ENCODE assay signal across 20 cellular contexts in the genomic region with DNA sequence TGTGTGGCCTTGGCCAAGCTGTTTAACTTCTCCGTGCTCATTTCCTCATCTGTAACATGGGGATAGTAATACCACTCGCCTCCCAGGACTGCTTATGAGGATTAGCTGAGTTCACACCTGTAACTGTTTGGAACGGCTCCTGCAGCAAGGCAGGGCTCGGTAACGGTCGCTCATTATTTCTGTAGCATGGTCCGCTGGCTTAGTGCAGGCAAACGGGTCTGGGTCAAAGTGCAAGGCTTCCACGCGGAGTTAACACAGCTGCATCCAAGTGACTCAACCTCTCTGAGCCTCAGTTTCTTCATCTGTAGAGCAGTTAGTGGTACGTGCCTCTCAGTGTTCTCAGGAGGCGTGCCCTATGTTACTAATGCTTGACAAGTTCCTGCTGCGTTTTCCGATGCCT.
DNase-seq lines count a peak whose midpoint lies in the region; ATAC-seq, FAIRE-seq and TF ChIP-seq lines count a peak whose summit lies in the region.
"Had no signal": no experiment of that assay in that cellular context is flagged by ENCODE, and none has a peak within 500 bp of the region (broad histone marks: within the 10 kb centered on the region; RNA-seq: fewer than 3 reads in every experiment).

No MANE protein-coding gene starts in this region.

- H2BK20ac ChIP-seq in H1 (ENCODE audit: low read length): no peak overlapping the region

- H3K14ac ChIP-seq in H1 (ENCODE audit: insufficient read length): no peak overlapping the region

- H4K8ac ChIP-seq in H1 (ENCODE audit: extremely low read depth, insufficient read depth, low read length): no peak overlapping the region

- H2BK12ac ChIP-seq in H1 (ENCODE audit: low read depth, low read length): no peak overlapping the region

- no peak overlapping the region for H3K9ac ChIP-seq in H1 (replicated peaks in 1 of 4; ENCODE audit: extremely low read depth in 1 of 4, low read depth in 3 of 4, low read length in 3 of 4)
- H3K9ac ChIP-seq in neural progenitor cell: no peak overlapping the region
- H3K9ac ChIP-seq: BLaER1 had no signal

- no peak overlapping the region for H3K18ac ChIP-seq in H1 (ENCODE audit: extremely low read depth, low read length)

- no peak for ATAC-seq in upper lobe of right lung
- ATAC-seq: GM12878 had no signal

- H2BK120ac ChIP-seq in H1 (replicated peaks; ENCODE audit: low read depth, low read length): no peak overlapping the region

- H3K27ac Mint-ChIP-seq in activated naive CD8-positive, alpha-beta T cell: peak overlapping the region; percentile 59
- no peak overlapping the region for H3K27ac Mint-ChIP-seq in activated naive CD8-positive, alpha-beta T cell treated with anti-CD3 and anti-CD28 coated beads for 36 hours
- H3K27ac Mint-ChIP-seq in neural progenitor cell: peak overlapping the region; percentile 22
- H3K27ac Mint-ChIP-seq: IgD-negative memory B cell had no signal

- no peak overlapping the region for H2BK15ac ChIP-seq in H1 (ENCODE audit: low read length)

- POLR2A ChIA-PET in H1 (lab: Charles Lee; ENCODE audit: partially characterized antibody): no interaction called here

- DNase-seq in activated naive CD8-positive, alpha-beta T cell treated with anti-CD3 and anti-CD28 coated beads for 36 hours: no peak
- no peak for DNase-seq in H1 (ENCODE audit: low read depth in 1 of 2, low spot score in 2 of 2)
- no peak for DNase-seq in neural progenitor cell (ENCODE audit: low spot score)
- DNase-seq in upper lobe of right lung: peak; percentile 23
- DNase-seq in NCI-H510A (lab: John Stamatoyannopoulos, UW): no peak
- DNase-seq in RKO (ENCODE audit: low spot score): no peak
- no peak for DNase-seq in stimulated activated CD4-positive, alpha-beta T cell treated with anti-CD3 and anti-CD28 coated beads, Interleukin-2, amount 100 ng/mL, for 48 hours
- DNase-seq: CD4-positive, alpha-beta memory T cell; DMS79 treated with DMSO at 0.1 percent for 48 hours; GF-D8; HCEC 1CT had no signal

- FAIRE-seq in H1 (lab: Jason Lieb, UNC): no peak
- FAIRE-seq: A549, GM12878, H54 had no signal

- no peaks in the 10 kb centered on the region for H3K27me3 Mint-ChIP-seq in activated naive CD8-positive, alpha-beta T cell
- H3K27me3 Mint-ChIP-seq in activated naive CD8-positive, alpha-beta T cell treated with anti-CD3 and anti-CD28 coated beads for 36 hours: no peaks in the 10 kb centered on the region
- peaks cover 5% of the 10 kb centered on the region for H3K27me3 Mint-ChIP-seq in neural progenitor cell (ENCODE audit: insufficient read depth, low read depth)
- H3K27me3 Mint-ChIP-seq: CD4-positive, alpha-beta memory T cell had no signal

- H3K27ac ChIP-seq in H1 (ENCODE audit: low read depth, low read length): no peak overlapping the region
- H3K27ac ChIP-seq in neural progenitor cell: no peak overlapping the region
- H3K27ac ChIP-seq in upper lobe of right lung: no peak overlapping the region
- H3K27ac ChIP-seq: 22Rv1, A549, BLaER1, HL-60 had no signal

- intact Hi-C loops in upper lobe of right lung (cut with DNase I): no loop called here

- H2AFZ ChIP-seq in H1 (ENCODE audit: low read length) (0 out of 2 replicates have a peak overlapping the region, but pooled peaks have one; percentile 23), neural progenitor cell (replicated peaks) (no peak overlapping the region)

- no peak overlapping the region for H2AK5ac ChIP-seq in H1 (ENCODE audit: low read depth, low read length)

- H3K4me3 ChIP-seq in H1 (ENCODE audit: extremely low read depth in 1 of 4, insufficient read depth in 2 of 4, low read depth in 3 of 4, low read length in 4 of 4): no peak overlapping the region
- no peak overlapping the region for H3K4me3 ChIP-seq in neural progenitor cell
- H3K4me3 ChIP-seq in upper lobe of right lung: no peak overlapping the region
- H3K4me3 ChIP-seq: A549, BLaER1, GM12878 had no signal

- H3K23me2 ChIP-seq in H1 (ENCODE audit: low read depth, low read length): no peaks in the 10 kb centered on the region

- TF ChIP-seq EP300 in H1 (IDR thresholded peaks at IDR 0.05; ENCODE audit: borderline replicate concordance in 1 of 2, low read depth in 2 of 2, low read length in 2 of 2): no peak

- H3K27me3 ChIP-seq in H1 (replicated peaks in 1 of 4; ENCODE audit: control insufficient read depth in 3 of 4, extremely low read depth in 1 of 4, insufficient read depth in 3 of 4, low read length in 3 of 4): no peaks in the 10 kb centered on the region
- no peaks in the 10 kb centered on the region for H3K27me3 ChIP-seq in neural progenitor cell
- H3K27me3 ChIP-seq in upper lobe of right lung: no peaks in the 10 kb centered on the region
- H3K27me3 ChIP-seq: BLaER1 had no signal

- no peak overlapping the region for H3K56ac ChIP-seq in H1 (replicated peaks; ENCODE audit: insufficient read length, low read depth, low read length)

- no peaks in the 10 kb centered on the region for H3K79me2 ChIP-seq in H1 (ENCODE audit: control insufficient read depth in 1 of 2, insufficient read depth in 2 of 2, low read length in 2 of 2)
- no peaks in the 10 kb centered on the region for H3K79me2 ChIP-seq in neural progenitor cell (ENCODE audit: low read depth)

- TF ChIP-seq POLR2A in H1 (IDR thresholded peaks at IDR 0.05; ENCODE audit: control extremely low read depth in 1 of 2, low read depth in 2 of 2, low read length in 2 of 2): no peak

- no peak overlapping the region for H2BK5ac ChIP-seq in H1 (ENCODE audit: low read depth, low read length)

- TF ChIP-seq RAD21 in H1 (IDR thresholded peaks at IDR 0.05 in 1 of 2, conservative IDR thresholded peaks at IDR 0.05 in 1 of 2; ENCODE audit: low read depth in 2 of 2, low read length in 2 of 2): no peak

- H3K4me1 Mint-ChIP-seq in activated naive CD8-positive, alpha-beta T cell (ENCODE audit: low read depth): no peaks in the 10 kb centered on the region
- H3K4me1 Mint-ChIP-seq in activated naive CD8-positive, alpha-beta T cell treated with anti-CD3 and anti-CD28 coated beads for 36 hours: no peaks in the 10 kb centered on the region
- H3K4me1 Mint-ChIP-seq in neural progenitor cell: peaks cover 35% of the 10 kb centered on the region

- H4K5ac ChIP-seq in H1 (ENCODE audit: insufficient read length, low read depth, low read length): no peak overlapping the region

- H3K79me1 ChIP-seq in H1 (ENCODE audit: low read depth, low read length): no peaks in the 10 kb centered on the region

- no peak overlapping the region for H4K91ac ChIP-seq in H1 (replicated peaks; ENCODE audit: insufficient read length, low read length)

- H3F3A ChIP-seq in neural progenitor cell (ENCODE audit: low read depth): no peaks in the 10 kb centered on the region

- no peak overlapping the region for H3K4me2 ChIP-seq in H1 (ENCODE audit: insufficient read depth in 1 of 2, low read depth in 2 of 2, low read length in 2 of 2)
- no peak overlapping the region for H3K4me2 ChIP-seq in neural progenitor cell
- H3K4me2 ChIP-seq: A549, BLaER1 had no signal

- H3K9me3 ChIP-seq in H1 (ENCODE audit: insufficient read depth in 2 of 2, low read depth in 1 of 2, low read length in 1 of 2) (no peaks in the 10 kb centered on the region), neural progenitor cell (ENCODE audit: low read depth) (no peaks in the 10 kb centered on the region), upper lobe of right lung (no peaks in the 10 kb centered on the region)
- H3K9me3 ChIP-seq: A549, BLaER1 had no signal

- CTCF ChIA-PET in H1 (lab: Charles Lee; ENCODE audit: partially characterized antibody): interaction anchor here (1.0 to 1.5 kb wide), 3 partner anchors 10 to 75 kb away, joined by 3 to 4 read pairs (median 3); no protein-coding TSS in a partner anchor

- H3K23ac ChIP-seq in H1 (ENCODE audit: insufficient read length): no peak overlapping the region

- H3K36me3 ChIP-seq in H1 (ENCODE audit: control insufficient read depth in 2 of 4, insufficient read depth in 4 of 4, low read length in 3 of 4): no peaks in the 10 kb centered on the region
- no peaks in the 10 kb centered on the region for H3K36me3 ChIP-seq in neural progenitor cell
- H3K36me3 ChIP-seq in upper lobe of right lung: no peaks in the 10 kb centered on the region
- H3K36me3 ChIP-seq: BLaER1 had no signal

- no peaks in the 10 kb centered on the region for H3K9me3 Mint-ChIP-seq in activated naive CD8-positive, alpha-beta T cell (ENCODE audit: low read depth)
- no peaks in the 10 kb centered on the region for H3K9me3 Mint-ChIP-seq in activated naive CD8-positive, alpha-beta T cell treated with anti-CD3 and anti-CD28 coated beads for 36 hours
- H3K9me3 Mint-ChIP-seq in neural progenitor cell: no peaks in the 10 kb centered on the region
- H3K9me3 Mint-ChIP-seq: CD4-positive, alpha-beta memory T cell; IgD-negative memory B cell had no signal

- H3K4me3 Mint-ChIP-seq in activated naive CD8-positive, alpha-beta T cell: no peak overlapping the region
- H3K4me3 Mint-ChIP-seq in activated naive CD8-positive, alpha-beta T cell treated with anti-CD3 and anti-CD28 coated beads for 36 hours: no peak overlapping the region
- H3K4me3 Mint-ChIP-seq in neural progenitor cell: no peak overlapping the region
- H3K4me3 Mint-ChIP-seq: CD14-positive monocyte; CD4-positive, alpha-beta memory T cell; IgD-negative memory B cell had no signal

- H3K4me1 ChIP-seq in H1 (replicated peaks in 1 of 4; ENCODE audit: control insufficient read depth in 3 of 4, insufficient read depth in 4 of 4, low read length in 3 of 4): peaks cover 0 to 3% (median 0%) of the 10 kb centered on the region in 4 experiments; a peak in 1 of 7 replicates
- H3K4me1 ChIP-seq in neural progenitor cell: no peaks in the 10 kb centered on the region
- no peaks in the 10 kb centered on the region for H3K4me1 ChIP-seq in upper lobe of right lung
- H3K4me1 ChIP-seq: A549 had no signal

- no peaks in the 10 kb centered on the region for H4K20me1 ChIP-seq in H1 (replicated peaks in 1 of 2; ENCODE audit: control insufficient read depth in 1 of 2, insufficient read depth in 2 of 2, low read length in 2 of 2)
- H4K20me1 ChIP-seq in neural progenitor cell (ENCODE audit: low read depth): no peaks in the 10 kb centered on the region
- H4K20me1 ChIP-seq: BLaER1 had no signal

- 87% methylated on average over 14 of the region's 14 CpGs; no CpG with 5 or more reads in 1 of the 2 experiments for WGBS in H1 (ENCODE audit: extremely low coverage in 1 of 2, insufficient coverage in 1 of 2, insufficient read length in 1 of 2, insufficient replicate concordance in 2 of 2, low coverage in 1 of 2, low lambda C conversion rate in 2 of 2, missing lambda C conversion rate in 1 of 2), 2 experiments

- TF ChIP-seq CTCF in H1 (IDR thresholded peaks at IDR 0.05; ENCODE audit: control extremely low read depth in 1 of 3, insufficient read depth in 1 of 3, low read depth in 1 of 3, low read length in 3 of 3): no peak
- no peak for TF ChIP-seq CTCF in neural progenitor cell (IDR thresholded peaks at IDR 0.05)
- no peak for TF ChIP-seq CTCF in upper lobe of right lung (IDR thresholded peaks at IDR 0.05)

- no peaks in the 10 kb centered on the region for H3K36me3 Mint-ChIP-seq in activated naive CD8-positive, alpha-beta T cell
- no peaks in the 10 kb centered on the region for H3K36me3 Mint-ChIP-seq in activated naive CD8-positive, alpha-beta T cell treated with anti-CD3 and anti-CD28 coated beads for 36 hours
- H3K36me3 Mint-ChIP-seq in neural progenitor cell: no peaks in the 10 kb centered on the region
- H3K36me3 Mint-ChIP-seq: CD14-positive monocyte; CD4-positive, alpha-beta memory T cell had no signal

- no peak overlapping the region for H3K4ac ChIP-seq in H1 (replicated peaks; ENCODE audit: insufficient read length, low read depth, low read length)
